ENCODE assay signal across 25 cellular contexts in the genomic region with DNA sequence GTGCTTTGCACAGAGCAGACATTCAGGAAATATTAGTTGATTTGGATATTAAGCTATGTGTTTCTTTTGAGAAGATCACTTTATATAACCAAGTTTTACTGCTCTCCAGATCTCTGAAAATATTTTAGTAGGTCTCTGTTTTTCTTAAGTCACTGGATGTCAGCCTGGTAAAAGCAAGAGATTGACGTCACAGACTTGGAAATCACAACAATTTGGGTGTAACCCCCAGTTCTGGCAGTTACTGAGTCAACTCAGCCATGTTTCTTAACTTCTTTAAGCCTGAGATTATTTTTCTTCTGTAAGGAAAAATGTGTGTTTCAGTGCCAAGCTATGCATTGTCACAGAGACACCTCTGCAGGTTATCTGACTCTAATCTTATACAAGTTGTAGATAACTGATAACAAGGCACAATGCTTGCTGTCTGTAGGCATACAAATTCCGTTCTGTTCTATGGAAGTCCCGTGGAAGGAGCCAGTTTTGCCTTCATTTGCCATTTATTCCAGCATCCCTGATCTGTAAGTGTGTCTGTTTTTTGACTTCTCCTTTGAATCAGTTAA.
A peak's percentile ranks its signal among the peaks of the same experiment; 100 is the strongest.
DNase-seq lines count a peak whose midpoint lies in the region; ATAC-seq and TF ChIP-seq lines count a peak whose summit lies in the region.
"Had no signal": no experiment of that assay in that cellular context is flagged by ENCODE, and none has a peak within 500 bp of the region (broad histone marks: within the 10 kb centered on the region; RNA-seq: fewer than 3 reads in every experiment).

No MANE protein-coding gene starts in this region.

- TF ChIP-seq CTCF in RWPE1 (conservative IDR thresholded peaks at IDR 0.05; ENCODE audit: low read depth) (no peak), fibroblast of pulmonary artery (IDR thresholded peaks at IDR 0.05; ENCODE audit: low read length, missing control alignments) (no peak), retinal pigment epithelial cell (conservative IDR thresholded peaks at IDR 0.05; ENCODE audit: low read depth, low read length) (no peak)

- no peak overlapping the region for H3K4me3 ChIP-seq in fibroblast of pulmonary artery (replicated peaks; ENCODE audit: low read depth, low read length)
- no peak overlapping the region for H3K4me3 ChIP-seq in retinal pigment epithelial cell (ENCODE audit: low read length)
- H3K4me3 ChIP-seq: gastrocnemius medialis, GM12878, ovary, Peyer's patch, testis had no signal

- no peak for ATAC-seq in HG03045 (IDR thresholded peaks at IDR 0.05; ENCODE audit: unreplicated experiment)
- ATAC-seq: activated CD8-positive, alpha-beta T cell treated with anti-CD3 and anti-CD28 coated beads for 36 hours; CD8-positive, alpha-beta T cell; gastrocnemius medialis; GM12878; naive thymus-derived CD8-positive, alpha-beta T cell; stimulated activated effector memory CD8-positive, alpha-beta T cell treated with anti-CD3 and anti-CD28 coated beads, Interleukin-12 subunit alpha, Interleukin-12 subunit beta, amount 100 ng/mL, for 72 hours; WTC11 had no signal

- peak; percentile 70 for DNase-seq in AG20443 (ENCODE audit: low spot score)
- no peak for DNase-seq in RWPE1 (ENCODE audit: low spot score)
- peak; percentile 16 for DNase-seq in fibroblast of pulmonary artery (ENCODE audit: low read depth)
- peak; percentile 55 for DNase-seq in retinal pigment epithelial cell (ENCODE audit: low read depth)
- no peak for DNase-seq in SHP77 treated with DMSO at 0.1 percent for 48 hours (lab: John Stamatoyannopoulos, UW)
- no peak for DNase-seq in activated CD4-positive, alpha-beta T cell treated with anti-CD3 and anti-CD28 coated beads for 4 hours
- DNase-seq: activated CD8-positive, alpha-beta T cell treated with anti-CD3 and anti-CD28 coated beads for 36 hours; activated naive CD4-positive, alpha-beta T cell treated with anti-CD3 and anti-CD28 coated beads, Interleukin-2, amount 10 ng/mL, durations not matched to agents 7 days and 5 days; activated T-cell treated with anti-CD3 and anti-CD28 coated beads, Interleukin-2, amount 50 U/mL, for 1 hour; CD8-positive, alpha-beta T cell; gastrocnemius medialis; naive thymus-derived CD8-positive, alpha-beta T cell; NCI-H1048; NCI-H2029 treated with DMSO at 0.1 percent for 48 hours; NCI-H510A treated with DMSO at 0.1 percent for 48 hours; NK-92 treated with Interleukin-12 subunit alpha and Interleukin-12 subunit beta, amount 100 ng/mL, for 24 hours; ovary; Peyer's patch; SK-N-SH; testis had no signal

- H3K27ac ChIP-seq in RWPE1: peak overlapping the region; percentile 32; the same call in 1 of the 2 replicates
- H3K27ac ChIP-seq: gastrocnemius medialis, KMS-11, ovary, Peyer's patch, testis had no signal

- POLR2A ChIA-PET in RWPE1 (lab: Yijun Ruan, JAX; ENCODE audit: low non-redundant PET): interaction anchor here (0.6 kb wide), 1 partner anchor 78 kb away, joined by 14 read pairs; no protein-coding TSS in a partner anchor

- CTCF ChIA-PET in RWPE1 (lab: Yijun Ruan, JAX): no interaction called here

Comparison
In these comparisons a context has a peak if more than half of its experiments do, and no peak if none do; other contexts are left out.
1. DNase-seq: peak in AG20443 (single experiment), fibroblast of pulmonary artery (single experiment) and retinal pigment epithelial cell (single experiment); none in RWPE1 (single experiment), SHP77 treated with DMSO at 0.1 percent for 48 hours (single experiment) and activated CD4-positive, alpha-beta T cell treated with anti-CD3 and anti-CD28 coated beads for 4 hours (0 of 2).